ENCODE assay signal across 12 cellular contexts in genomic region chr4:41028392-41029076, GRCh38.
DNase-seq lines count a peak whose midpoint lies in the region; ATAC-seq and TF ChIP-seq lines count a peak whose summit lies in the region.
"Had no signal": no experiment of that assay in that cellular context is flagged by ENCODE, and none has a peak within 500 bp of the region (broad histone marks: within the 10 kb centered on the region; RNA-seq: fewer than 3 reads in every experiment).

No MANE protein-coding gene starts in this region.

- DNase-seq in right cardiac atrium: no peak
- no peak for DNase-seq in Right ventricle myocardium superior
- DNase-seq in brain microvascular endothelial cell: peak; percentile 32
- peak; percentile 66 for DNase-seq in myocyte (ENCODE audit: low read depth)
- DNase-seq in NCI-H1694 (lab: John Stamatoyannopoulos, UW): no peak
- no peak for DNase-seq in stimulated activated CD4-positive, alpha-beta T cell treated with anti-CD3 and anti-CD28 coated beads, Interleukin-12 subunit alpha, Interleukin-12 subunit beta, amount 100 ng/mL, for 4 hours
- no peak for DNase-seq in mucosa of gallbladder (ENCODE audit: low spot score)
- DNase-seq: activated CD4-positive, alpha-beta T cell treated with anti-CD3 and anti-CD28 coated beads for 36 hours; activated T-cell treated with anti-CD3 and anti-CD28 coated beads, Interleukin-2, amount 50 U/mL, for 48 hours; DMS 273 treated with DMSO at 0.1 percent for 48 hours; effector CD4-positive, alpha-beta T cell had no signal

- H3K36me3 ChIP-seq in brain microvascular endothelial cell (replicated peaks): peaks cover 25% of the 10 kb centered on the region

- H3K27me3 ChIP-seq in right cardiac atrium (ENCODE audit: control insufficient read depth, insufficient read depth) (no peaks in the 10 kb centered on the region), brain microvascular endothelial cell (replicated peaks) (no peaks in the 10 kb centered on the region)

- no peaks in the 10 kb centered on the region for H3K9me3 ChIP-seq in right cardiac atrium (ENCODE audit: control insufficient read depth, low read length)

- in situ Hi-C loops in brain microvascular endothelial cell (cut with HindIII; ENCODE audit: low pct_ligation_motif_present, low sequenced_read_pairs): no loop called here

- no peak for TF ChIP-seq CTCF in brain microvascular endothelial cell (IDR thresholded peaks at IDR 0.05; ENCODE audit: low read depth, low read length, missing control alignments)

- intact Hi-C loops in right cardiac atrium (cut with DNase I) (no loop called here), Right ventricle myocardium superior (cut with DNase I) (no loop called here)

- peaks cover 2% of the 10 kb centered on the region for H3K4me1 ChIP-seq in right cardiac atrium (ENCODE audit: control insufficient read depth, insufficient read depth, low read length)

- ATAC-seq in right cardiac atrium: peak; percentile 24 to 72
- ATAC-seq in Right ventricle myocardium superior (ENCODE audit: poor library complexity): no peak
- no peak for ATAC-seq in GM21360 (IDR thresholded peaks at IDR 0.05; ENCODE audit: unreplicated experiment)
- ATAC-seq: activated CD4-positive, alpha-beta T cell treated with anti-CD3 and anti-CD28 coated beads for 36 hours had no signal

- 59% methylated on average over 8 of the region's 8 CpGs for WGBS in right cardiac atrium

- H3K4me3 ChIP-seq in right cardiac atrium (ENCODE audit: low read length): no peak overlapping the region
- H3K4me3 ChIP-seq in brain microvascular endothelial cell (ENCODE audit: low read depth, low read length): no peak overlapping the region

- peak overlapping the region; percentile 48 for H3K27ac ChIP-seq in right cardiac atrium (ENCODE audit: low read length)
- H3K27ac ChIP-seq in brain microvascular endothelial cell: no peak overlapping the region

Comparison
In these comparisons a context has a peak if more than half of its experiments do, and no peak if none do; other contexts are left out.
1. ATAC-seq: peak in right cardiac atrium (2 of 2); none in Right ventricle myocardium superior (single experiment) and GM21360 (single experiment).
2. DNase-seq: peak in brain microvascular endothelial cell (single experiment) and myocyte (single experiment); none in right cardiac atrium (0 of 3), Right ventricle myocardium superior (single experiment), NCI-H1694 (single experiment), stimulated activated CD4-positive, alpha-beta T cell treated with anti-CD3 and anti-CD28 coated beads, Interleukin-12 subunit alpha, Interleukin-12 subunit beta, amount 100 ng/mL, for 4 hours (single experiment) and mucosa of gallbladder (single experiment).